12 cellular contexts compared by ENCODE assay signal in the genomic region with DNA sequence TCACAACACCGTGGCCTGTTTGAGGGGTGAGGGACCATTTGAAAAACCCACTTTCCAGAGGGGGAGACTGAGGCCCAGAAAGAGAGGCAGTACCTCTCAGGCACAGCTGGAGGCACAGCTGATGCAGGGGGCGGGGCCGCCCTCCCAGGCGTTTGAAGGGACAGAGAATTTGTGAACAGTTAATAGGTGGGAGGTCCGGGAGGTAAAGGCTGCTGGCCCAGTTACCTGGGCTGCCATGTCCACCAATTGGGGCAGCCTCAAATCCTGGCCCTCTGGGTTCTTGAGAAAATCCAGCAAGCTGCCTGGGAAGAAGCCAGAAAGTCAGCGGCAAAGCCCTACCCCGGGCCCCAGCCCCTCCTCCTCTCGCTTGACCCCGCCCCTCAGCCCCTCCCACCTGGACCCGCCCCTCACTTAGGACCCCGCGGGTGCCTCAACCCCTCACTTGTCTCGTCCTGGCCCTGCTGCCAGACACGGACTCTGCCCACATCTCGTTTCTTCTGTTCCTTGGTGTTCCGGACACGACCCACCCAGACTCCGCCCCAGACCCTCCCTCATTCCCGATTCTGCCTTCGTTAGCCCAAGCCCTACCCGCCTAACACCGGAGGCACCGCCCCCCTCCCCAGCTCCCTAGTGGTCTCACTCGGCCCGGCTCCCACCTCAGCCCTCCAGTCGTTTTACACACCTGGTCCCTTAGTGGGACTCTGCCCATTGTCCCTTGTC. TPM values are rescaled to one million over a fixed set of nuclear protein-coding genes. Genes with fewer than 3 reads are reported as not detected.
DNase-seq lines count a peak whose midpoint lies in the region; ATAC-seq and TF ChIP-seq lines count a peak whose summit lies in the region.
"Had no signal": no experiment of that assay in that cellular context is flagged by ENCODE, and none has a peak within 500 bp of the region (broad histone marks: within the 10 kb centered on the region; RNA-seq: fewer than 3 reads in every experiment).

No MANE protein-coding gene starts in this region.

- intact Hi-C loops in heart right ventricle (cut with DNase I) = loop anchor here in 1 of 10 donors (10.0 kb wide), 1 partner anchor 320 kb away; no protein-coding TSS in a partner anchor
- intact Hi-C loops in aorta (cut with DNase I) = no loop called here

- H3K9me3 Mint-ChIP-seq in immature natural killer cell = no peaks in the 10 kb centered on the region

- H3K4me1 ChIP-seq in cardiac muscle cell (ENCODE audit: low read depth) (peaks cover 5% of the 10 kb centered on the region), heart right ventricle (peaks cover 0 to 45% (median 4%) of the 10 kb centered on the region in 9 donors), aorta (ENCODE audit: control insufficient read depth in 1 of 2, insufficient read depth in 2 of 2, low read length in 2 of 2) (no peaks in the 10 kb centered on the region)
- H3K4me1 ChIP-seq: prostate gland had no signal

- TF ChIP-seq CTCF in cardiac muscle cell (IDR thresholded peaks at IDR 0.05; ENCODE audit: low read depth, low read length) (no peak), heart right ventricle (IDR thresholded peaks at IDR 0.05) (no peak)

- H3K27ac ChIP-seq in cardiac muscle cell = no peak overlapping the region
- no peak overlapping the region for H3K27ac ChIP-seq in heart right ventricle
- no peak overlapping the region for H3K27ac ChIP-seq in aorta (ENCODE audit: low read depth in 1 of 2, low read length in 2 of 2)
- H3K27ac ChIP-seq: dorsolateral prefrontal cortex, prostate gland had no signal

- no peaks in the 10 kb centered on the region for H3K27me3 ChIP-seq in cardiac muscle cell
- no peaks in the 10 kb centered on the region for H3K27me3 ChIP-seq in heart right ventricle
- no peaks in the 10 kb centered on the region for H3K27me3 ChIP-seq in aorta (ENCODE audit: control insufficient read depth in 1 of 2, insufficient read depth in 2 of 2, low read length in 1 of 2)

- peaks cover 8 to 15% (median 12%) of the 10 kb centered on the region in 3 donors for H3K27me3 Mint-ChIP-seq in immature natural killer cell (ENCODE audit: low read depth in 3 of 3)

- peaks cover 13 to 59% of the 10 kb centered on the region in 2 donors for H3K4me1 Mint-ChIP-seq in immature natural killer cell

- ATAC-seq in heart right ventricle (no peak), aorta (ENCODE audit: low FRiP score) (peak; percentile 35), HG03439 (IDR thresholded peaks at IDR 0.05; ENCODE audit: unreplicated experiment) (no peak)

- peak overlapping the region in 3 of 5 donors; percentile 26 to 46 (median 35) for H3K4me3 Mint-ChIP-seq in immature natural killer cell

- H3K36me3 ChIP-seq in cardiac muscle cell = no peaks in the 10 kb centered on the region
- H3K36me3 ChIP-seq in heart right ventricle = peaks cover 0 to 62% (median 0%) of the 10 kb centered on the region in 9 donors
- H3K36me3 ChIP-seq in aorta (ENCODE audit: control insufficient read depth in 1 of 2, insufficient read depth in 2 of 2, low read length in 1 of 2) = no peaks in the 10 kb centered on the region
- H3K36me3 ChIP-seq: prostate gland had no signal

- H3K36me3 Mint-ChIP-seq in immature natural killer cell = peaks cover 31 to 65% (median 44%) of the 10 kb centered on the region in 3 donors

- H3K27ac Mint-ChIP-seq in immature natural killer cell = peak overlapping the region; percentile 63 to 95 (median 89)

- H3K9me3 ChIP-seq in cardiac muscle cell (ENCODE audit: low read depth) (no peaks in the 10 kb centered on the region), heart right ventricle (no peaks in the 10 kb centered on the region), aorta (ENCODE audit: control insufficient read depth, low read length) (no peaks in the 10 kb centered on the region)
- H3K9me3 ChIP-seq: prostate gland had no signal

- DNase-seq in cardiac muscle cell (ENCODE audit: low read depth in 1 of 2, low spot score in 1 of 2) (peak in 1 of 2 donors; percentile 52), heart right ventricle (no peak), immature natural killer cell (no peak), aorta (no peak), GM03348 (ENCODE audit: low spot score) (no peak)
- DNase-seq: ACHN, dorsolateral prefrontal cortex, Kasumi-1, NCI-H2029, T-helper 9 cell had no signal

- 21 to 24% methylated on average over 26 of the region's 26 CpGs for WGBS in heart right ventricle, 2 donors
- 9 to 14% methylated on average over 26 of the region's 26 CpGs for WGBS in aorta, 2 donors

- peak overlapping the region; percentile 1 for H3K4me3 ChIP-seq in cardiac muscle cell
- no peak overlapping the region for H3K4me3 ChIP-seq in heart right ventricle
- no peak overlapping the region for H3K4me3 ChIP-seq in aorta (ENCODE audit: low read length in 2 of 2)
- H3K4me3 ChIP-seq: dorsolateral prefrontal cortex, prostate gland had no signal

RNA-seq across cellular contexts. Expression of a gene that starts 10.8 kb away (rescaled TPM):
- total RNA-seq in cardiac muscle cell (31.0 and 58.1 TPM in 2 replicates), heart right ventricle (10 to 100 TPM; 32.2 to 53.1 (median 42.9) TPM), aorta (10 to 100 TPM; 63.5 to 89.1 TPM)
- polyA plus RNA-seq in cardiac muscle cell (16.3 and 21.1 TPM in 2 replicates), heart right ventricle (10 to 100 TPM; 17.0 to 33.7 TPM), immature natural killer cell (1 to 10 TPM in 2 of 3 donors, not detected in 1; 1.2 to 6.3 TPM), aorta (10 to 100 TPM in 1 of 2 donors, 1 to 10 TPM in 1; 7.8 to 23.9 TPM)

RNA-seq across cellular contexts. Expression of a gene that starts 20.2 kb away (rescaled TPM):
- not detected in 2 replicates for total RNA-seq in cardiac muscle cell
- 0.14 and 0.18 TPM in 2 replicates for polyA plus RNA-seq in cardiac muscle cell
- 10 to 100 TPM in 1 of 10 donors, 1 to 10 TPM in 9; 1.4 to 11.0 (median 2.4) TPM for total RNA-seq in heart right ventricle
- 1 to 10 TPM; 4.8 to 6.9 TPM for polyA plus RNA-seq in heart right ventricle
- 100 to 1,000 TPM; 350 to 654 (median 572) TPM for polyA plus RNA-seq in immature natural killer cell
- 10 to 100 TPM; 12.1 to 21.7 TPM for total RNA-seq in aorta
- 10 to 100 TPM in 1 of 2 donors, 1 to 10 TPM in 1; 2.8 to 12.1 TPM for polyA plus RNA-seq in aorta

RNA-seq across cellular contexts. Expression of a gene that starts 57.2 kb away (rescaled TPM):
- total RNA-seq in cardiac muscle cell (30.4 and 36.5 TPM in 2 replicates), heart right ventricle (100 to 1,000 TPM in 2 of 10 donors, 10 to 100 TPM in 8; 24.2 to 143 (median 43.7) TPM), aorta (100 to 1,000 TPM; 116 to 143 TPM)
- polyA plus RNA-seq in cardiac muscle cell (35.2 and 56.2 TPM in 2 replicates), heart right ventricle (10 to 100 TPM; 50.6 to 97.2 TPM), immature natural killer cell (100 to 1,000 TPM in 2 of 3 donors, 10 to 100 TPM in 1; 41.3 to 186 (median 177) TPM), aorta (100 to 1,000 TPM in 1 of 2 donors, 10 to 100 TPM in 1; 85.3 to 170 TPM)

Comparison
In these comparisons a context has a peak if more than half of its experiments do, and no peak if none do; other contexts are left out.
1. RNA of a gene that starts 20.2 kb away (polyA plus RNA-seq): 350 to 654 TPM in immature natural killer cell; 2.8 to 12.1 TPM in aorta, 4.8 to 6.9 TPM in heart right ventricle and 0.14 to 0.18 TPM in cardiac muscle cell; every median in the first group is over 10 times any median in the second.